Comparison of ENCODE assay signal across 15 cellular contexts in genomic region chr3:100033184-100033583, GRCh38.
DNase-seq lines count a peak whose midpoint lies in the region; FAIRE-seq and TF ChIP-seq lines count a peak whose summit lies in the region.
"Had no signal": no experiment of that assay in that cellular context is flagged by ENCODE, and none has a peak within 500 bp of the region (broad histone marks: within the 10 kb centered on the region; RNA-seq: fewer than 3 reads in every experiment).

No MANE protein-coding gene starts in this region.

- H3K4me3 ChIP-seq in epithelial cell of esophagus (ENCODE audit: low read length): no peak overlapping the region
- no peak overlapping the region for H3K4me3 ChIP-seq in small intestine (ENCODE audit: low read depth in 1 of 2, low read length in 2 of 2)
- H3K4me3 ChIP-seq: uterus had no signal

- no peaks in the 10 kb centered on the region for H3K27me3 ChIP-seq in small intestine (ENCODE audit: control insufficient read depth in 2 of 2, insufficient read depth in 2 of 2, low read length in 2 of 2)
- H3K27me3 ChIP-seq: uterus had no signal

- no peak overlapping the region for H3K27ac ChIP-seq in small intestine (ENCODE audit: low read depth in 1 of 2, low read length in 1 of 2)
- H3K27ac ChIP-seq: uterus had no signal

- DNase-seq in DMS79 (lab: John Stamatoyannopoulos, UW) (peak; percentile 18), NCI-H1105 (lab: John Stamatoyannopoulos, UW) (peak; percentile 6), epithelial cell of esophagus (ENCODE audit: low read depth) (peak; percentile 83), non-pigmented ciliary epithelial cell (ENCODE audit: low read depth) (peak; percentile 92), small intestine (no peak), NCI-H2029 treated with DMSO at 0.1 percent for 48 hours (lab: John Stamatoyannopoulos, UW) (no peak)
- no peak for DNase-seq in activated T-helper 2 cell treated with anti-CD3 and anti-CD28 coated beads, Interferon-gamma antibody, Interleukin-2, Interleukin-4, amounts not matched to agents 10 μg/mL and 5 μg/mL and 100 μg/mL, durations not matched to agents 14 hours and 24 hours and 36 hours (ENCODE audit: low spot score)
- DNase-seq in stimulated activated CD8-positive, alpha-beta memory T cell treated with anti-CD3 and anti-CD28 coated beads, Interleukin-4, amount 100 ng/mL, for 48 hours: no peak
- DNase-seq: activated CD4-positive, alpha-beta T cell treated with anti-CD3 and anti-CD28 coated beads, Interleukin-2, amount 50 U/mL, for 1 hour; activated naive CD4-positive, alpha-beta T cell; C1 segment of cervical spinal cord; NK-92 treated with Interleukin-12 subunit alpha and Interleukin-12 subunit beta, amount 100 ng/mL, for 24 hours; T-helper 1 cell; uterus had no signal

- H3K9me3 ChIP-seq in small intestine (ENCODE audit: control insufficient read depth, low read depth): no peaks in the 10 kb centered on the region
- H3K9me3 ChIP-seq: uterus had no signal

- H3K27ac Mint-ChIP-seq in activated T-helper 2 cell treated with anti-CD3 and anti-CD28 coated beads, Interferon-gamma antibody, Interleukin-2, Interleukin-4, amounts not matched to agents 10 μg/mL and 5 μg/mL and 100 μg/mL, durations not matched to agents 14 hours and 24 hours and 36 hours: no peak overlapping the region
- H3K27ac Mint-ChIP-seq: dendritic cell treated with granulocyte-macrophage colony-stimulating factor and Interleukin-4, amounts not matched to agents 40 ng/mL and 50 ng/mL, for 4 days had no signal

- no peaks in the 10 kb centered on the region for H3K4me1 ChIP-seq in small intestine (ENCODE audit: control insufficient read depth in 2 of 2, insufficient read depth in 1 of 2, low read depth in 1 of 2, low read length in 1 of 2)
- H3K4me1 ChIP-seq: uterus had no signal

- H3K9me3 Mint-ChIP-seq in activated T-helper 2 cell treated with anti-CD3 and anti-CD28 coated beads, Interferon-gamma antibody, Interleukin-2, Interleukin-4, amounts not matched to agents 10 μg/mL and 5 μg/mL and 100 μg/mL, durations not matched to agents 14 hours and 24 hours and 36 hours: no peaks in the 10 kb centered on the region
- H3K9me3 Mint-ChIP-seq: dendritic cell treated with granulocyte-macrophage colony-stimulating factor and Interleukin-4, amounts not matched to agents 40 ng/mL and 50 ng/mL, for 4 days had no signal

- H3K4me3 Mint-ChIP-seq in activated T-helper 2 cell treated with anti-CD3 and anti-CD28 coated beads, Interferon-gamma antibody, Interleukin-2, Interleukin-4, amounts not matched to agents 10 μg/mL and 5 μg/mL and 100 μg/mL, durations not matched to agents 14 hours and 24 hours and 36 hours (ENCODE audit: low read depth): no peak overlapping the region
- H3K4me3 Mint-ChIP-seq: dendritic cell treated with granulocyte-macrophage colony-stimulating factor and Interleukin-4, amounts not matched to agents 40 ng/mL and 50 ng/mL, for 4 days had no signal

- H3K36me3 ChIP-seq in small intestine (ENCODE audit: control insufficient read depth in 2 of 2, insufficient read depth in 2 of 2, low read length in 2 of 2): no peaks in the 10 kb centered on the region
- H3K36me3 ChIP-seq: uterus had no signal

- WGBS in small intestine, 3 donors: 14 to 36% (median 19%) methylated on average over 1 of the region's 1 CpG

- peaks cover 18% of the 10 kb centered on the region for H3K4me1 Mint-ChIP-seq in activated T-helper 2 cell treated with anti-CD3 and anti-CD28 coated beads, Interferon-gamma antibody, Interleukin-2, Interleukin-4, amounts not matched to agents 10 μg/mL and 5 μg/mL and 100 μg/mL, durations not matched to agents 14 hours and 24 hours and 36 hours (ENCODE audit: low read depth)

- no peaks in the 10 kb centered on the region for H3K27me3 Mint-ChIP-seq in activated T-helper 2 cell treated with anti-CD3 and anti-CD28 coated beads, Interferon-gamma antibody, Interleukin-2, Interleukin-4, amounts not matched to agents 10 μg/mL and 5 μg/mL and 100 μg/mL, durations not matched to agents 14 hours and 24 hours and 36 hours (ENCODE audit: low read depth)
- H3K27me3 Mint-ChIP-seq: dendritic cell treated with granulocyte-macrophage colony-stimulating factor and Interleukin-4, amounts not matched to agents 40 ng/mL and 50 ng/mL, for 4 days had no signal

- intact Hi-C loops in activated T-helper 2 cell treated with anti-CD3 and anti-CD28 coated beads, Interferon-gamma antibody, Interleukin-2, Interleukin-4, amounts not matched to agents 10 μg/mL and 5 μg/mL and 100 μg/mL, durations not matched to agents 14 hours and 24 hours and 36 hours (cut with micrococcal nuclease): no loop called here

- no peaks in the 10 kb centered on the region for H3K36me3 Mint-ChIP-seq in activated T-helper 2 cell treated with anti-CD3 and anti-CD28 coated beads, Interferon-gamma antibody, Interleukin-2, Interleukin-4, amounts not matched to agents 10 μg/mL and 5 μg/mL and 100 μg/mL, durations not matched to agents 14 hours and 24 hours and 36 hours (ENCODE audit: low read depth)

- no peak for TF ChIP-seq CTCF in epithelial cell of esophagus (IDR thresholded peaks at IDR 0.05; ENCODE audit: insufficient read depth, low read depth, low read length, missing control alignments)

- FAIRE-seq in small intestine (lab: Jason Lieb, UNC): no peak

Comparison
In these comparisons a context has a peak if more than half of its experiments do, and no peak if none do; other contexts are left out.
1. DNase-seq: peak in DMS79 (single experiment), NCI-H1105 (single experiment), epithelial cell of esophagus (single experiment) and non-pigmented ciliary epithelial cell (single experiment); none in small intestine (single experiment), activated T-helper 2 cell treated with anti-CD3 and anti-CD28 coated beads, Interferon-gamma antibody, Interleukin-2, Interleukin-4, amounts not matched to agents 10 μg/mL and 5 μg/mL and 100 μg/mL, durations not matched to agents 14 hours and 24 hours and 36 hours (single experiment), NCI-H2029 treated with DMSO at 0.1 percent for 48 hours (single experiment) and stimulated activated CD8-positive, alpha-beta memory T cell treated with anti-CD3 and anti-CD28 coated beads, Interleukin-4, amount 100 ng/mL, for 48 hours (single experiment).